Comparison of ENCODE assay signal across 16 cellular contexts in genomic region chr2:74747411-74748080, GRCh38.
DNase-seq lines count a peak whose midpoint lies in the region; ATAC-seq, FAIRE-seq and TF ChIP-seq lines count a peak whose summit lies in the region.
"Had no signal": no experiment of that assay in that cellular context is flagged by ENCODE, and none has a peak within 500 bp of the region (broad histone marks: within the 10 kb centered on the region; RNA-seq: fewer than 3 reads in every experiment).

No MANE protein-coding gene starts in this region.

- H3K9me3 ChIP-seq in Karpas-422 (ENCODE audit: low read length) = no peaks in the 10 kb centered on the region

- no peaks in the 10 kb centered on the region for H3K27me3 ChIP-seq in Karpas-422 (ENCODE audit: low read length)

- no peak overlapping the region for H3K9ac ChIP-seq in Karpas-422 (ENCODE audit: low read length)

- H3K4me1 Mint-ChIP-seq in stimulated activated naive CD8-positive, alpha-beta T cell treated with anti-CD3 and anti-CD28 coated beads, Interleukin-15, amount 100 ng/mL, for 72 hours = no peaks in the 10 kb centered on the region
- H3K4me1 Mint-ChIP-seq: activated CD4-positive, alpha-beta T cell treated with anti-CD3 and anti-CD28 coated beads for 36 hours; naive B cell had no signal

- H3K4me3 Mint-ChIP-seq in stimulated activated naive CD8-positive, alpha-beta T cell treated with anti-CD3 and anti-CD28 coated beads, Interleukin-15, amount 100 ng/mL, for 72 hours = no peak overlapping the region
- H3K4me3 Mint-ChIP-seq: activated CD4-positive, alpha-beta T cell treated with anti-CD3 and anti-CD28 coated beads for 36 hours; activated T-cell treated with anti-CD3 and anti-CD28 coated beads, Interleukin-2, amount 50 U/mL, for 4 hours; naive B cell had no signal

- H3K4me1 ChIP-seq in Karpas-422 (ENCODE audit: low read length) = no peaks in the 10 kb centered on the region

- H3K4me2 ChIP-seq in Karpas-422 (ENCODE audit: low read depth, low read length, poor library complexity, severe bottlenecking) = no peak overlapping the region

- DNase-seq in GM04503 (ENCODE audit: low read depth) = peak; percentile 49
- DNase-seq in RPMI7951 (ENCODE audit: low read depth) = peak; percentile 65
- DNase-seq in fibroblast of mammary gland (ENCODE audit: low read depth) = peak; percentile 89
- peak; percentile 46 for DNase-seq in renal cortical epithelial cell (ENCODE audit: low read depth)
- DNase-seq in stimulated activated naive CD8-positive, alpha-beta T cell treated with anti-CD3 and anti-CD28 coated beads, Interleukin-15, amount 100 ng/mL, for 72 hours = no peak
- DNase-seq in Karpas-422 = no peak
- no peak for DNase-seq in D721Med (ENCODE audit: insufficient read length, low spot score)
- DNase-seq: activated CD4-positive, alpha-beta T cell treated with anti-CD3 and anti-CD28 coated beads for 36 hours; activated T-cell treated with anti-CD3 and anti-CD28 coated beads, Interleukin-2, amount 50 U/mL, for 4 hours; amniotic stem cell; dermis blood vessel endothelial cell; naive B cell; NCI-H1105; SW 1271 had no signal

- H3K9me3 Mint-ChIP-seq in stimulated activated naive CD8-positive, alpha-beta T cell treated with anti-CD3 and anti-CD28 coated beads, Interleukin-15, amount 100 ng/mL, for 72 hours = no peaks in the 10 kb centered on the region
- H3K9me3 Mint-ChIP-seq: activated T-cell treated with anti-CD3 and anti-CD28 coated beads, Interleukin-2, amount 50 U/mL, for 4 hours had no signal

- TF ChIP-seq CTCF in fibroblast of mammary gland (conservative IDR thresholded peaks at IDR 0.05; ENCODE audit: control insufficient read depth, insufficient read depth, low read depth, low read length) = no peak
- no peak for TF ChIP-seq CTCF in D721Med (IDR thresholded peaks at IDR 0.05; ENCODE audit: insufficient read depth, missing control alignments)

- H3K4me3 ChIP-seq in fibroblast of mammary gland (ENCODE audit: control insufficient read depth, low read depth, low read length) (no peak overlapping the region), Karpas-422 (ENCODE audit: low read length) (no peak overlapping the region)

- no peaks in the 10 kb centered on the region for H3K27me3 Mint-ChIP-seq in stimulated activated naive CD8-positive, alpha-beta T cell treated with anti-CD3 and anti-CD28 coated beads, Interleukin-15, amount 100 ng/mL, for 72 hours
- H3K27me3 Mint-ChIP-seq: activated CD4-positive, alpha-beta T cell treated with anti-CD3 and anti-CD28 coated beads for 36 hours had no signal

- H3K27ac Mint-ChIP-seq in stimulated activated naive CD8-positive, alpha-beta T cell treated with anti-CD3 and anti-CD28 coated beads, Interleukin-15, amount 100 ng/mL, for 72 hours = peak overlapping the region in 1 of 2 donors; percentile 83
- H3K27ac Mint-ChIP-seq: activated CD4-positive, alpha-beta T cell treated with anti-CD3 and anti-CD28 coated beads for 36 hours; naive B cell had no signal

- H3K9me2 ChIP-seq in Karpas-422 (replicated peaks; ENCODE audit: insufficient read depth, low read length) = no peaks in the 10 kb centered on the region

- no peak for ATAC-seq in GM18498 (IDR thresholded peaks at IDR 0.05; ENCODE audit: unreplicated experiment)
- no peak for ATAC-seq in stimulated activated naive CD8-positive, alpha-beta T cell treated with anti-CD3 and anti-CD28 coated beads, Interleukin-15, amount 100 ng/mL, for 72 hours
- ATAC-seq: activated CD4-positive, alpha-beta T cell treated with anti-CD3 and anti-CD28 coated beads for 36 hours; activated T-cell treated with anti-CD3 and anti-CD28 coated beads, Interleukin-2, amount 50 U/mL, for 4 hours; right cardiac atrium had no signal

- no peaks in the 10 kb centered on the region for H3K36me3 ChIP-seq in Karpas-422 (ENCODE audit: insufficient read depth, low read length)

- FAIRE-seq in D721Med (lab: Jason Lieb, UNC) = no peak

- no peak overlapping the region for H2AFZ ChIP-seq in Karpas-422 (ENCODE audit: low read length)

- H4K20me1 ChIP-seq in Karpas-422 (ENCODE audit: insufficient read depth, low read depth, low read length) = no peaks in the 10 kb centered on the region

- H3K27ac ChIP-seq in Karpas-422 (ENCODE audit: low read length) = no peak overlapping the region

- no peaks in the 10 kb centered on the region for H3K79me2 ChIP-seq in Karpas-422 (ENCODE audit: low read length)

Comparison
In these comparisons a context has a peak if more than half of its experiments do, and no peak if none do; other contexts are left out.
1. DNase-seq: peak in GM04503 (single experiment), RPMI7951 (single experiment), fibroblast of mammary gland (single experiment) and renal cortical epithelial cell (single experiment); none in stimulated activated naive CD8-positive, alpha-beta T cell treated with anti-CD3 and anti-CD28 coated beads, Interleukin-15, amount 100 ng/mL, for 72 hours (0 of 2), Karpas-422 (single experiment) and D721Med (single experiment).